In genomic region chr19:8473652-8474476, GRCh38 we compare ENCODE assay signal across 12 cellular contexts. TPM values are rescaled to one million over a fixed set of nuclear protein-coding genes. Genes with fewer than 3 reads are reported as not detected.
DNase-seq lines count a peak whose midpoint lies in the region; ATAC-seq and TF ChIP-seq lines count a peak whose summit lies in the region.
"Had no signal": no experiment of that assay in that cellular context is flagged by ENCODE, and none has a peak within 500 bp of the region (broad histone marks: within the 10 kb centered on the region; RNA-seq: fewer than 3 reads in every experiment).

No MANE protein-coding gene starts in this region.

- no peak for TF ChIP-seq EP300 in sigmoid colon (IDR thresholded peaks at IDR 0.05)

- H3K4me3 ChIP-seq in neutrophil (ENCODE audit: low read depth in 1 of 2, low read length in 1 of 2): no peak overlapping the region
- no peak overlapping the region for H3K4me3 ChIP-seq in sigmoid colon
- H3K4me3 ChIP-seq: dorsolateral prefrontal cortex, HAP-1, thoracic aorta had no signal

- H3K9me3 Mint-ChIP-seq in activated CD4-positive, alpha-beta T cell treated with anti-CD3 and anti-CD28 coated beads for 36 hours (ENCODE audit: low read depth): no peaks in the 10 kb centered on the region
- H3K9me3 Mint-ChIP-seq in HFFc6: no peaks in the 10 kb centered on the region

- POLR2A ChIA-PET in activated CD4-positive, alpha-beta T cell treated with anti-CD3 and anti-CD28 coated beads for 36 hours (lab: Charles Lee): no interaction called here

- intact Hi-C loops in activated CD4-positive, alpha-beta T cell treated with anti-CD3 and anti-CD28 coated beads for 36 hours (cut with DNase I, micrococcal nuclease): no loop called here
- intact Hi-C loops in sigmoid colon (cut with DNase I): no loop called here

- peak overlapping the region; percentile 63 for H3K27ac Mint-ChIP-seq in activated CD4-positive, alpha-beta T cell treated with anti-CD3 and anti-CD28 coated beads for 36 hours
- H3K27ac Mint-ChIP-seq in HFFc6: peak overlapping the region; percentile 29

- H3K36me3 ChIP-seq in neutrophil (peaks cover 78% of the 10 kb centered on the region), sigmoid colon (peaks cover 38 to 97% (median 54%) of the 10 kb centered on the region in 4 donors)

- H3K27ac ChIP-seq in neutrophil (peak overlapping the region; percentile 70), sigmoid colon (no peak overlapping the region)
- H3K27ac ChIP-seq: thoracic aorta had no signal

- H3K27me3 ChIP-seq in neutrophil: no peaks in the 10 kb centered on the region
- H3K27me3 ChIP-seq in sigmoid colon: no peaks in the 10 kb centered on the region
- H3K27me3 ChIP-seq: dorsolateral prefrontal cortex had no signal

- WGBS in sigmoid colon, 2 donors: 59 to 79% methylated on average over 6 of the region's 6 CpGs

- H3K4me1 ChIP-seq in neutrophil (ENCODE audit: control insufficient read depth in 1 of 2, insufficient read depth in 1 of 2, low read depth in 1 of 2, low read length in 1 of 2) (peaks cover 6 to 14% of the 10 kb centered on the region in 2 experiments), sigmoid colon (peaks cover 0 to 14% (median 10%) of the 10 kb centered on the region in 4 donors)
- H3K4me1 ChIP-seq: HAP-1 had no signal

- H3K36me3 Mint-ChIP-seq in activated CD4-positive, alpha-beta T cell treated with anti-CD3 and anti-CD28 coated beads for 36 hours (ENCODE audit: low read depth): peaks cover 79% of the 10 kb centered on the region
- peaks cover 29% of the 10 kb centered on the region for H3K36me3 Mint-ChIP-seq in HFFc6 (ENCODE audit: low read depth)

- ATAC-seq in activated CD4-positive, alpha-beta T cell treated with anti-CD3 and anti-CD28 coated beads for 36 hours: no peak
- ATAC-seq: PC-3 had no signal

- H3K4me1 Mint-ChIP-seq in activated CD4-positive, alpha-beta T cell treated with anti-CD3 and anti-CD28 coated beads for 36 hours: peaks cover 59% of the 10 kb centered on the region
- H3K4me1 Mint-ChIP-seq in HFFc6 (ENCODE audit: low read depth): peaks cover 14% of the 10 kb centered on the region

- no peak overlapping the region for H3K4me3 Mint-ChIP-seq in activated CD4-positive, alpha-beta T cell treated with anti-CD3 and anti-CD28 coated beads for 36 hours
- no peak overlapping the region for H3K4me3 Mint-ChIP-seq in HFFc6

- TF ChIP-seq CTCF in HFFc6 (IDR thresholded peaks at IDR 0.05): no peak
- no peak for TF ChIP-seq CTCF in neutrophil (IDR thresholded peaks at IDR 0.05)
- no peak for TF ChIP-seq CTCF in sigmoid colon (IDR thresholded peaks at IDR 0.05)

- H3K9me3 ChIP-seq in neutrophil: no peaks in the 10 kb centered on the region
- no peaks in the 10 kb centered on the region for H3K9me3 ChIP-seq in sigmoid colon
- H3K9me3 ChIP-seq: HAP-1, thoracic aorta had no signal

- no peak for TF ChIP-seq POLR2A in sigmoid colon (IDR thresholded peaks at IDR 0.05)

- CTCF ChIA-PET in activated CD4-positive, alpha-beta T cell treated with anti-CD3 and anti-CD28 coated beads for 36 hours (lab: Charles Lee): interaction anchor here (0.6 to 1.8 kb wide), 3 partner anchors 10 to 33 kb away, joined by 3 to 5 read pairs (median 3); no protein-coding TSS in a partner anchor

- no peaks in the 10 kb centered on the region for H3K27me3 Mint-ChIP-seq in activated CD4-positive, alpha-beta T cell treated with anti-CD3 and anti-CD28 coated beads for 36 hours
- H3K27me3 Mint-ChIP-seq in HFFc6 (ENCODE audit: insufficient read depth): no peaks in the 10 kb centered on the region; the same call in 1 of the 2 replicates

- no peak for DNase-seq in activated CD4-positive, alpha-beta T cell treated with anti-CD3 and anti-CD28 coated beads for 36 hours
- DNase-seq in activated CD4-positive, alpha-beta T cell treated with anti-CD3 and anti-CD28 coated beads for 48 hours: no peak
- no peak for DNase-seq in HFFc6
- peak; percentile 68 for DNase-seq in RPMI8226
- DNase-seq in SW480 (ENCODE audit: low spot score): no peak
- no peak for DNase-seq in mesenteric fat pad (ENCODE audit: low spot score)
- DNase-seq in sigmoid colon: no peak
- DNase-seq: PC-3 had no signal

RNA-seq across cellular contexts. Expression of gene PRAM1, which starts 28.6 kb away (rescaled TPM):
- 1 to 10 TPM in 1 of 2 experiments, under 1 TPM in 1; 0.90 to 1.1 TPM for total RNA-seq in activated CD4-positive, alpha-beta T cell treated with anti-CD3 and anti-CD28 coated beads for 36 hours
- under 1 TPM in 2 of 6 experiments, not detected in 4; 0.21 TPM for total RNA-seq in HFFc6 (2021; fragmentation: NEBNext Ultra II Directional; extraction: Animal tissue kit (Norgen Biotek cat#: 25700))
- total RNA-seq in mesenteric fat pad: 4.5 TPM
- total RNA-seq in sigmoid colon: 1 to 10 TPM in 1 of 4 donors, under 1 TPM in 2, not detected in 1; 0.16 to 1.1 (median 0.36) TPM
- 1 to 10 TPM in 1 of 3 donors, under 1 TPM in 2; 0.60 to 1.5 (median 0.69) TPM for polyA plus RNA-seq in sigmoid colon
- total RNA-seq: PC-3 had no signal

RNA-seq across cellular contexts. Expression of gene HNRNPM, which starts 29.1 kb away (rescaled TPM):
- total RNA-seq in activated CD4-positive, alpha-beta T cell treated with anti-CD3 and anti-CD28 coated beads for 36 hours: 100 to 1,000 TPM; 250 to 304 TPM
- total RNA-seq in HFFc6 (2021; fragmentation: NEBNext Ultra II Directional; extraction: Animal tissue kit (Norgen Biotek cat#: 25700)): 100 to 1,000 TPM; 144 to 217 (median 194) TPM
- total RNA-seq in mesenteric fat pad (145 TPM), sigmoid colon (100 to 1,000 TPM in 1 of 4 donors, 10 to 100 TPM in 3; 62.8 to 100 (median 76.1) TPM)
- polyA plus RNA-seq in sigmoid colon: 100 to 1,000 TPM in 1 of 3 donors, 10 to 100 TPM in 2; 80.5 to 224 (median 83.9) TPM

RNA-seq across cellular contexts. Expression of gene ZNF414, which starts 40.1 kb away (rescaled TPM):
- 10 to 100 TPM; 21.0 to 23.7 TPM for total RNA-seq in activated CD4-positive, alpha-beta T cell treated with anti-CD3 and anti-CD28 coated beads for 36 hours
- 10 to 100 TPM; 20.1 to 27.2 (median 25.5) TPM for total RNA-seq in HFFc6 (2021; fragmentation: NEBNext Ultra II Directional; extraction: Animal tissue kit (Norgen Biotek cat#: 25700))
- 18.5 TPM for total RNA-seq in mesenteric fat pad
- total RNA-seq in sigmoid colon: 10 to 100 TPM in 2 of 4 donors, 1 to 10 TPM in 2; 3.6 to 18.9 (median 10.9) TPM
- polyA plus RNA-seq in sigmoid colon: 10 to 100 TPM; 17.1 to 31.0 (median 24.0) TPM
